ENCODE assay signal across 13 cellular contexts in genomic region chr2:85748039-85748438, GRCh38. TPM values are rescaled to one million over a fixed set of nuclear protein-coding genes. Genes with fewer than 3 reads are reported as not detected.
DNase-seq lines count a peak whose midpoint lies in the region; ATAC-seq, FAIRE-seq and TF ChIP-seq lines count a peak whose summit lies in the region.
"Had no signal": no experiment of that assay in that cellular context is flagged by ENCODE, and none has a peak within 500 bp of the region (broad histone marks: within the 10 kb centered on the region; RNA-seq: fewer than 3 reads in every experiment).

No MANE protein-coding gene starts in this region.

- DNase-seq in GM10266 (ENCODE audit: extremely low spot score) (peak; percentile 63), ascending aorta (ENCODE audit: low spot score in 2 of 2) (no peak), pancreas (no peak), iPS-NIHi7 (ENCODE audit: extremely low spot score) (no peak)
- DNase-seq in activated naive CD4-positive, alpha-beta T cell (lab: John Stamatoyannopoulos, UW), result no peak
- DNase-seq: activated CD4-positive, CD25-positive, alpha-beta regulatory T cell; activated naive CD4-positive, alpha-beta T cell treated with anti-CD3 and anti-CD28 coated beads, Interleukin-2, amount 10 ng/mL, durations not matched to agents 7 days and 5 days; BE2C; NCI-H1092 had no signal

- peak; percentile 50 for ATAC-seq in GM19467 (IDR thresholded peaks at IDR 0.05; ENCODE audit: unreplicated experiment)
- peak; percentile 68 for ATAC-seq in HG03135 (IDR thresholded peaks at IDR 0.05; ENCODE audit: unreplicated experiment)
- ATAC-seq in pancreas, result no peak
- ATAC-seq in HG02588 (IDR thresholded peaks at IDR 0.05; ENCODE audit: unreplicated experiment), result no peak

- H3K4me1 ChIP-seq in ascending aorta (peaks cover 22 to 71% of the 10 kb centered on the region in 2 donors), pancreas (peaks cover 3 to 20% (median 4%) of the 10 kb centered on the region in 3 donors)

- H3K9me3 ChIP-seq in ascending aorta, result no peaks in the 10 kb centered on the region
- H3K9me3 ChIP-seq in pancreas, result no peaks in the 10 kb centered on the region
- H3K9me3 ChIP-seq: BE2C had no signal

- FAIRE-seq in pancreas (lab: Jason Lieb, UNC), result no peak

- 87 to 95% methylated on average over 4 of the region's 4 CpGs for WGBS in pancreas, 2 donors

- intact Hi-C loops in ascending aorta (cut with DNase I), result no loop called here
- intact Hi-C loops in pancreas (cut with DNase I), result loop anchor here in 1 of 3 donors (5.0 kb wide), 1 partner anchor 64 kb away; no protein-coding TSS in a partner anchor

- H3K27me3 ChIP-seq in ascending aorta, result no peaks in the 10 kb centered on the region
- no peaks in the 10 kb centered on the region for H3K27me3 ChIP-seq in pancreas
- H3K27me3 ChIP-seq: BE2C had no signal

- peak overlapping the region; percentile 97 to 98 for H3K27ac ChIP-seq in ascending aorta
- no peak overlapping the region for H3K27ac ChIP-seq in pancreas

- TF ChIP-seq CTCF in GM10266 (IDR thresholded peaks at IDR 0.05; ENCODE audit: control insufficient read depth, insufficient read depth, low read depth, missing control alignments) (no peak), ascending aorta (IDR thresholded peaks at IDR 0.05) (no peak), pancreas (IDR thresholded peaks at IDR 0.05) (no peak)

- H3K36me3 ChIP-seq in ascending aorta (no peaks in the 10 kb centered on the region), pancreas (no peaks in the 10 kb centered on the region)
- H3K36me3 ChIP-seq: BE2C had no signal

- no peak overlapping the region for H3K4me3 ChIP-seq in ascending aorta
- no peak overlapping the region for H3K4me3 ChIP-seq in pancreas

RNA-seq across cellular contexts. Expression of gene ATOH8, which starts 5.8 kb away (rescaled TPM):
- total RNA-seq in ascending aorta (239 TPM), pancreas (1 to 10 TPM; 1.7 to 4.3 (median 3.0) TPM)
- 10 to 100 TPM in 1 of 2 donors, 1 to 10 TPM in 1; 8.9 to 13.9 TPM for polyA plus RNA-seq in pancreas

RNA-seq across cellular contexts. Expression of gene GNLY, which starts 53.9 kb away (rescaled TPM):
- total RNA-seq in ascending aorta, result not detected
- 1 to 10 TPM in 1 of 6 donors, under 1 TPM in 2, not detected in 3; 0.75 to 1.3 (median 0.76) TPM for total RNA-seq in pancreas
- 1 to 10 TPM in 1 of 2 donors, under 1 TPM in 1; 0.28 to 1.3 TPM for polyA plus RNA-seq in pancreas
- total RNA-seq: RPMI7951 had no signal

Comparison
In these comparisons a context has a peak if more than half of its experiments do, and no peak if none do; other contexts are left out.
1. ATAC-seq: peak in GM19467 (single experiment) and HG03135 (single experiment); none in pancreas (0 of 4) and HG02588 (single experiment).
2. H3K27ac ChIP-seq: peak in ascending aorta (2 of 2); none in pancreas (0 of 4).
3. RNA of gene ATOH8, which starts 5.8 kb away (total RNA-seq): 239 TPM in ascending aorta (single experiment); 1.7 to 4.3 TPM in pancreas; every median in the first group is over 10 times any median in the second.